2 cellular contexts compared by ENCODE assay signal in the genomic region with DNA sequence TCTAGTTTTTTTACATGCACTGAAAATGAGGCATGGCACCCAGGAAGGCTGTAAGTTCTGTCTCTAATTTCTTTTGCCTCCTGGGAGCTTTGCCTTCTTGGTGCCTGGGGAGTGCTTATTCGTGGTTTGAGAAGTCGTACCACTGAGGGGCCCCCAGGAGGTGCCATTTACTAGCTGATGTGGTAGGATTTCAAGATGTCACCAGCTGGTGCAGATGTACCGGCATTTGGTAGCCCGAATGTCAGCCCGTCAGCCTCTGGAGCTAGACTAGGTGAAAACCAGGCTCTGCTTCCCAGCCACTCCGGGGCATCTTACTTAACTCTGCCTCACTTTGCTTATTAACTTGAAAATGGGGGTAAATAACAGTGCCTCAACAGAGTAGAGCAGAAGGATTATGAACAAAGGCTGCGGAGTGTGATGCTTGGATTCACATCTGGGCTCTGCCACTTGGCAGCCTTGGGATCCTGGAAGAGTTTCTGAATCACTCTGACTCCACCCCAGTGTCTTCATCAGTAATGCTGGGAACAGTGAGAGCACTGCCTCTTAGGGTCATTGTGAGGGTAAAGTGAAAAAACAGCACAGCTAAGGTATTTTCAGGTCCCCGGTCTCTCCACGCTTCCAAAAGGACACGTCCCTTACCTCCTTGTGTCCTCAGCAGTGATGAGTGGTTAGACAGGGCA.
TF ChIP-seq lines count a peak whose summit lies in the region.

No MANE protein-coding gene starts in this region.

TF ChIP-seq in SK-N-SH, 30 proteins besides CTCF, POLR2A, EP300 and RAD21:
- TF ChIP-seq, protein P1, sequence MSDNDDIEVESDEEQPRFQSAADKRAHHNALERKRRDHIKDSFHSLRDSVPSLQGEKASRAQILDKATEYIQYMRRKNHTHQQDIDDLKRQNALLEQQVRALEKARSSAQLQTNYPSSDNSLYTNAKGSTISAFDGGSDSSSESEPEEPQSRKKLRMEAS (IDR thresholded peaks at IDR 0.05; ENCODE audit: low read depth), result no peak
- TF ChIP-seq, protein P2, sequence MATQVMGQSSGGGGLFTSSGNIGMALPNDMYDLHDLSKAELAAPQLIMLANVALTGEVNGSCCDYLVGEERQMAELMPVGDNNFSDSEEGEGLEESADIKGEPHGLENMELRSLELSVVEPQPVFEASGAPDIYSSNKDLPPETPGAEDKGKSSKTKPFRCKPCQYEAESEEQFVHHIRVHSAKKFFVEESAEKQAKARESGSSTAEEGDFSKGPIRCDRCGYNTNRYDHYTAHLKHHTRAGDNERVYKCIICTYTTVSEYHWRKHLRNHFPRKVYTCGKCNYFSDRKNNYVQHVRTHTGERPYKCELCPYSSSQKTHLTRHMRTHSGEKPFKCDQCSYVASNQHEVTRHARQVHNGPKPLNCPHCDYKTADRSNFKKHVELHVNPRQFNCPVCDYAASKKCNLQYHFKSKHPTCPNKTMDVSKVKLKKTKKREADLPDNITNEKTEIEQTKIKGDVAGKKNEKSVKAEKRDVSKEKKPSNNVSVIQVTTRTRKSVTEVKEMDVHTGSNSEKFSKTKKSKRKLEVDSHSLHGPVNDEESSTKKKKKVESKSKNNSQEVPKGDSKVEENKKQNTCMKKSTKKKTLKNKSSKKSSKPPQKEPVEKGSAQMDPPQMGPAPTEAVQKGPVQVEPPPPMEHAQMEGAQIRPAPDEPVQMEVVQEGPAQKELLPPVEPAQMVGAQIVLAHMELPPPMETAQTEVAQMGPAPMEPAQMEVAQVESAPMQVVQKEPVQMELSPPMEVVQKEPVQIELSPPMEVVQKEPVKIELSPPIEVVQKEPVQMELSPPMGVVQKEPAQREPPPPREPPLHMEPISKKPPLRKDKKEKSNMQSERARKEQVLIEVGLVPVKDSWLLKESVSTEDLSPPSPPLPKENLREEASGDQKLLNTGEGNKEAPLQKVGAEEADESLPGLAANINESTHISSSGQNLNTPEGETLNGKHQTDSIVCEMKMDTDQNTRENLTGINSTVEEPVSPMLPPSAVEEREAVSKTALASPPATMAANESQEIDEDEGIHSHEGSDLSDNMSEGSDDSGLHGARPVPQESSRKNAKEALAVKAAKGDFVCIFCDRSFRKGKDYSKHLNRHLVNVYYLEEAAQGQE (IDR thresholded peaks at IDR 0.05; ENCODE audit: low read depth, low read length), result no peak
- no peak for TF ChIP-seq CHD2 (IDR thresholded peaks at IDR 0.05; ENCODE audit: low read length, partially characterized antibody)
- TF ChIP-seq MEF2A (IDR thresholded peaks at IDR 0.05; ENCODE audit: borderline replicate concordance, low read depth), result no peak
- TF ChIP-seq, protein P3, sequence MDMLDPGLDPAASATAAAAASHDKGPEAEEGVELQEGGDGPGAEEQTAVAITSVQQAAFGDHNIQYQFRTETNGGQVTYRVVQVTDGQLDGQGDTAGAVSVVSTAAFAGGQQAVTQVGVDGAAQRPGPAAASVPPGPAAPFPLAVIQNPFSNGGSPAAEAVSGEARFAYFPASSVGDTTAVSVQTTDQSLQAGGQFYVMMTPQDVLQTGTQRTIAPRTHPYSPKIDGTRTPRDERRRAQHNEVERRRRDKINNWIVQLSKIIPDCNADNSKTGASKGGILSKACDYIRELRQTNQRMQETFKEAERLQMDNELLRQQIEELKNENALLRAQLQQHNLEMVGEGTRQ (IDR thresholded peaks at IDR 0.05; ENCODE audit: borderline replicate concordance, low read depth, low read length), result no peak

TF ChIP-seq in SK-N-SH treated with all-trans-retinoic acid at 6 μM for 48 hours, 23 proteins besides CTCF, POLR2A, EP300 and RAD21:
- TF ChIP-seq TCF4 (CRISPR knock-in tag; IDR thresholded peaks at IDR 0.05; ENCODE audit: borderline replicate concordance), result no peak
- no peak for TF ChIP-seq GLIS3 (CRISPR knock-in tag; IDR thresholded peaks at IDR 0.05)
- TF ChIP-seq SNAI2 (CRISPR knock-in tag; IDR thresholded peaks at IDR 0.05), result no peak
- TF ChIP-seq CSDC2 (CRISPR knock-in tag; IDR thresholded peaks at IDR 0.05), result no peak
- TF ChIP-seq ZFP3 (CRISPR knock-in tag; IDR thresholded peaks at IDR 0.05), result no peak
- TF ChIP-seq, protein P4, sequence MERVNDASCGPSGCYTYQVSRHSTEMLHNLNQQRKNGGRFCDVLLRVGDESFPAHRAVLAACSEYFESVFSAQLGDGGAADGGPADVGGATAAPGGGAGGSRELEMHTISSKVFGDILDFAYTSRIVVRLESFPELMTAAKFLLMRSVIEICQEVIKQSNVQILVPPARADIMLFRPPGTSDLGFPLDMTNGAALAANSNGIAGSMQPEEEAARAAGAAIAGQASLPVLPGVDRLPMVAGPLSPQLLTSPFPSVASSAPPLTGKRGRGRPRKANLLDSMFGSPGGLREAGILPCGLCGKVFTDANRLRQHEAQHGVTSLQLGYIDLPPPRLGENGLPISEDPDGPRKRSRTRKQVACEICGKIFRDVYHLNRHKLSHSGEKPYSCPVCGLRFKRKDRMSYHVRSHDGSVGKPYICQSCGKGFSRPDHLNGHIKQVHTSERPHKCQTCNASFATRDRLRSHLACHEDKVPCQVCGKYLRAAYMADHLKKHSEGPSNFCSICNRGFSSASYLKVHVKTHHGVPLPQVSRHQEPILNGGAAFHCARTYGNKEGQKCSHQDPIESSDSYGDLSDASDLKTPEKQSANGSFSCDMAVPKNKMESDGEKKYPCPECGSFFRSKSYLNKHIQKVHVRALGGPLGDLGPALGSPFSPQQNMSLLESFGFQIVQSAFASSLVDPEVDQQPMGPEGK (CRISPR knock-in tag; IDR thresholded peaks at IDR 0.05; ENCODE audit: borderline replicate concordance), result no peak
- no peak for TF ChIP-seq ZFP30 (CRISPR knock-in tag; IDR thresholded peaks at IDR 0.05)
- no peak for TF ChIP-seq ZNF8 (CRISPR knock-in tag; IDR thresholded peaks at IDR 0.05)
- TF ChIP-seq, protein P5, sequence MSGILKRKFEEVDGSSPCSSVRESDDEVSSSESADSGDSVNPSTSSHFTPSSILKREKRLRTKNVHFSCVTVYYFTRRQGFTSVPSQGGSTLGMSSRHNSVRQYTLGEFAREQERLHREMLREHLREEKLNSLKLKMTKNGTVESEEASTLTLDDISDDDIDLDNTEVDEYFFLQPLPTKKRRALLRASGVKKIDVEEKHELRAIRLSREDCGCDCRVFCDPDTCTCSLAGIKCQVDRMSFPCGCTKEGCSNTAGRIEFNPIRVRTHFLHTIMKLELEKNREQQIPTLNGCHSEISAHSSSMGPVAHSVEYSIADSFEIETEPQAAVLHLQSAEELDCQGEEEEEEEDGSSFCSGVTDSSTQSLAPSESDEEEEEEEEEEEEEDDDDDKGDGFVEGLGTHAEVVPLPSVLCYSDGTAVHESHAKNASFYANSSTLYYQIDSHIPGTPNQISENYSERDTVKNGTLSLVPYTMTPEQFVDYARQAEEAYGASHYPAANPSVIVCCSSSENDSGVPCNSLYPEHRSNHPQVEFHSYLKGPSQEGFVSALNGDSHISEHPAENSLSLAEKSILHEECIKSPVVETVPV (CRISPR knock-in tag; IDR thresholded peaks at IDR 0.05), result no peak
- TF ChIP-seq, protein P6, sequence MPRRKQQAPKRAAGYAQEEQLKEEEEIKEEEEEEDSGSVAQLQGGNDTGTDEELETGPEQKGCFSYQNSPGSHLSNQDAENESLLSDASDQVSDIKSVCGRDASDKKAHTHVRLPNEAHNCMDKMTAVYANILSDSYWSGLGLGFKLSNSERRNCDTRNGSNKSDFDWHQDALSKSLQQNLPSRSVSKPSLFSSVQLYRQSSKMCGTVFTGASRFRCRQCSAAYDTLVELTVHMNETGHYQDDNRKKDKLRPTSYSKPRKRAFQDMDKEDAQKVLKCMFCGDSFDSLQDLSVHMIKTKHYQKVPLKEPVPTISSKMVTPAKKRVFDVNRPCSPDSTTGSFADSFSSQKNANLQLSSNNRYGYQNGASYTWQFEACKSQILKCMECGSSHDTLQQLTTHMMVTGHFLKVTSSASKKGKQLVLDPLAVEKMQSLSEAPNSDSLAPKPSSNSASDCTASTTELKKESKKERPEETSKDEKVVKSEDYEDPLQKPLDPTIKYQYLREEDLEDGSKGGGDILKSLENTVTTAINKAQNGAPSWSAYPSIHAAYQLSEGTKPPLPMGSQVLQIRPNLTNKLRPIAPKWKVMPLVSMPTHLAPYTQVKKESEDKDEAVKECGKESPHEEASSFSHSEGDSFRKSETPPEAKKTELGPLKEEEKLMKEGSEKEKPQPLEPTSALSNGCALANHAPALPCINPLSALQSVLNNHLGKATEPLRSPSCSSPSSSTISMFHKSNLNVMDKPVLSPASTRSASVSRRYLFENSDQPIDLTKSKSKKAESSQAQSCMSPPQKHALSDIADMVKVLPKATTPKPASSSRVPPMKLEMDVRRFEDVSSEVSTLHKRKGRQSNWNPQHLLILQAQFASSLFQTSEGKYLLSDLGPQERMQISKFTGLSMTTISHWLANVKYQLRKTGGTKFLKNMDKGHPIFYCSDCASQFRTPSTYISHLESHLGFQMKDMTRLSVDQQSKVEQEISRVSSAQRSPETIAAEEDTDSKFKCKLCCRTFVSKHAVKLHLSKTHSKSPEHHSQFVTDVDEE (CRISPR knock-in tag; IDR thresholded peaks at IDR 0.05), result no peak
- no peak for TF ChIP-seq ZNF70 (CRISPR knock-in tag; IDR thresholded peaks at IDR 0.05)
- TF ChIP-seq, protein P7, sequence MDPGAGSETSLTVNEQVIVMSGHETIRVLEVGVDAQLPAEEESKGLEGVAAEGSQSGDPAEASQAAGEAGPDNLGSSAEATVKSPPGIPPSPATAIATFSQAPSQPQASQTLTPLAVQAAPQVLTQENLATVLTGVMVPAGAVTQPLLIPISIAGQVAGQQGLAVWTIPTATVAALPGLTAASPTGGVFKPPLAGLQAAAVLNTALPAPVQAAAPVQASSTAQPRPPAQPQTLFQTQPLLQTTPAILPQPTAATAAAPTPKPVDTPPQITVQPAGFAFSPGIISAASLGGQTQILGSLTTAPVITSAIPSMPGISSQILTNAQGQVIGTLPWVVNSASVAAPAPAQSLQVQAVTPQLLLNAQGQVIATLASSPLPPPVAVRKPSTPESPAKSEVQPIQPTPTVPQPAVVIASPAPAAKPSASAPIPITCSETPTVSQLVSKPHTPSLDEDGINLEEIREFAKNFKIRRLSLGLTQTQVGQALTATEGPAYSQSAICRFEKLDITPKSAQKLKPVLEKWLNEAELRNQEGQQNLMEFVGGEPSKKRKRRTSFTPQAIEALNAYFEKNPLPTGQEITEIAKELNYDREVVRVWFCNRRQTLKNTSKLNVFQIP (CRISPR knock-in tag; IDR thresholded peaks at IDR 0.05; ENCODE audit: borderline replicate concordance, low read depth), result no peak
- TF ChIP-seq ZNF565 (CRISPR knock-in tag; conservative IDR thresholded peaks at IDR 0.05; ENCODE audit: low read depth), result no peak
- TF ChIP-seq ESRRG (CRISPR knock-in tag; IDR thresholded peaks at IDR 0.05), result no peak
- TF ChIP-seq OSR1 (CRISPR knock-in tag; IDR thresholded peaks at IDR 0.05), result no peak
- no peak for TF ChIP-seq PPARA (CRISPR knock-in tag; IDR thresholded peaks at IDR 0.05; ENCODE audit: borderline replicate concordance)
- TF ChIP-seq ISL1 (CRISPR knock-in tag; IDR thresholded peaks at IDR 0.05), result no peak
- no peak for TF ChIP-seq ARNTL (CRISPR knock-in tag; IDR thresholded peaks at IDR 0.05; ENCODE audit: borderline replicate concordance, low read depth)
- no peak for TF ChIP-seq BACH2 (CRISPR knock-in tag; IDR thresholded peaks at IDR 0.05; ENCODE audit: borderline replicate concordance)
